Comparison of ENCODE assay signal across 17 cellular contexts in genomic region chr3:122085666-122086065, GRCh38. TPM values are rescaled to one million over a fixed set of nuclear protein-coding genes. Genes with fewer than 3 reads are reported as not detected.
DNase-seq lines count a peak whose midpoint lies in the region; ATAC-seq and TF ChIP-seq lines count a peak whose summit lies in the region.
"Had no signal": no experiment of that assay in that cellular context is flagged by ENCODE, and none has a peak within 500 bp of the region (broad histone marks: within the 10 kb centered on the region; RNA-seq: fewer than 3 reads in every experiment).

No MANE protein-coding gene starts in this region.

- no peaks in the 10 kb centered on the region for H3K36me3 ChIP-seq in GM23248 (ENCODE audit: low read depth)
- no peaks in the 10 kb centered on the region for H3K36me3 ChIP-seq in H7 (replicated peaks; ENCODE audit: control insufficient read depth, insufficient read depth, low read length)
- no peaks in the 10 kb centered on the region for H3K36me3 ChIP-seq in body of pancreas (replicated peaks in 1 of 2; ENCODE audit: insufficient read depth in 1 of 2, low read depth in 2 of 2)
- H3K36me3 ChIP-seq: esophagus squamous epithelium had no signal

- 48 to 52% methylated on average over 4 to 6 of the region's 6 CpGs for WGBS in GM23248 (ENCODE audit: low coverage in 1 of 2, low lambda C conversion rate in 2 of 2, missing lambda C conversion rate in 2 of 2), 2 experiments
- 72 to 92% methylated on average over 4 to 6 of the region's 6 CpGs for WGBS in body of pancreas, 2 donors

- no peak overlapping the region for H3K9ac ChIP-seq in GM23248

- intact Hi-C loops in body of pancreas (cut with DNase I), result no loop called here

- H3K27me3 ChIP-seq in GM23248 (replicated peaks; ENCODE audit: insufficient read depth) (0 out of 2 replicates have a peak, but pooled peaks cover 13% of the 10 kb centered on the region), H7 (ENCODE audit: control insufficient read depth, insufficient read depth, low read length) (no peaks in the 10 kb centered on the region), body of pancreas (no peaks in the 10 kb centered on the region)
- H3K27me3 ChIP-seq: dorsolateral prefrontal cortex, esophagus squamous epithelium had no signal

- H3K27ac ChIP-seq in C4-2B (peak overlapping the region; percentile 43), GM23248 (no peak overlapping the region), body of pancreas (no peak overlapping the region)
- H3K27ac ChIP-seq: dorsolateral prefrontal cortex, esophagus squamous epithelium had no signal

- H3K36me3 Mint-ChIP-seq in memory B cell, result peaks cover 27% of the 10 kb centered on the region
- H3K36me3 Mint-ChIP-seq: natural killer cell treated with Interleukin-12 subunit alpha and Interleukin-12 subunit beta and Interleukin-15 and Interleukin-18, amount 100 ng/mL, for 72 hours had no signal

- no peak overlapping the region for H3K27ac Mint-ChIP-seq in memory B cell
- H3K27ac Mint-ChIP-seq: CD4-positive, alpha-beta T cell; natural killer cell treated with Interleukin-12 subunit alpha and Interleukin-12 subunit beta and Interleukin-15 and Interleukin-18, amount 100 ng/mL, for 72 hours had no signal

- no peak overlapping the region for H2AFZ ChIP-seq in GM23248

- in situ Hi-C loops in GM23248 (cut with MboI), result no loop called here

- DNase-seq in GM23248 (peak; percentile 24), OCI-M1 (lab: John Stamatoyannopoulos, UW) (peak; percentile 58), memory B cell (ENCODE audit: low spot score in 2 of 2) (no peak), H7 (no peak), globus pallidus (ENCODE audit: low spot score) (no peak), body of pancreas (no peak)
- DNase-seq: activated CD4-positive, CD25-positive, alpha-beta regulatory T cell; activated naive CD4-positive, alpha-beta T cell treated with Interleukin-2 at 50 U/mL for 16 hours; CD4-positive, alpha-beta T cell; dorsolateral prefrontal cortex; esophagus squamous epithelium; head of caudate nucleus; NCI-H1436 treated with DMSO at 0.1 percent for 48 hours; PC-3 had no signal

- H3K9me3 ChIP-seq in GM23248 (ENCODE audit: low read depth) (no peaks in the 10 kb centered on the region), body of pancreas (no peaks in the 10 kb centered on the region)
- H3K9me3 ChIP-seq: esophagus squamous epithelium had no signal

- H3K79me2 ChIP-seq in GM23248 (ENCODE audit: insufficient read depth), result no peaks in the 10 kb centered on the region

- no peaks in the 10 kb centered on the region for H3F3A ChIP-seq in GM23248 (ENCODE audit: insufficient read depth)

- H3K9me2 ChIP-seq in GM23248 (ENCODE audit: insufficient read depth), result no peaks in the 10 kb centered on the region

- TF ChIP-seq CTCF in C4-2B (conservative IDR thresholded peaks at IDR 0.05), result no peak
- no peak for TF ChIP-seq CTCF in body of pancreas (IDR thresholded peaks at IDR 0.05)

- H3K9me3 Mint-ChIP-seq in memory B cell, result no peaks in the 10 kb centered on the region
- H3K9me3 Mint-ChIP-seq: CD4-positive, alpha-beta T cell; natural killer cell treated with Interleukin-12 subunit alpha and Interleukin-12 subunit beta and Interleukin-15 and Interleukin-18, amount 100 ng/mL, for 72 hours had no signal

- peaks cover 60% of the 10 kb centered on the region for H3K4me1 Mint-ChIP-seq in memory B cell

- no peaks in the 10 kb centered on the region for H3K27me3 Mint-ChIP-seq in memory B cell
- H3K27me3 Mint-ChIP-seq: CD4-positive, alpha-beta T cell had no signal

- TF ChIP-seq POLR2A in body of pancreas (IDR thresholded peaks at IDR 0.05), result no peak

- no peaks in the 10 kb centered on the region for H4K20me1 ChIP-seq in GM23248 (ENCODE audit: insufficient read depth)

- H3K4me1 ChIP-seq in GM23248 (ENCODE audit: insufficient read depth), result no peaks in the 10 kb centered on the region
- H3K4me1 ChIP-seq in body of pancreas, result no peaks in the 10 kb centered on the region

- ATAC-seq in memory B cell (ENCODE audit: low read depth) (peak; percentile 45), body of pancreas (no peak)
- ATAC-seq: PC-3 had no signal

- no peak overlapping the region for H3K4me2 ChIP-seq in GM23248 (ENCODE audit: unreplicated experiment)

- H3K4me3 ChIP-seq in GM23248 (no peak overlapping the region), H7 (ENCODE audit: insufficient read depth, low read depth, low read length) (no peak overlapping the region), body of pancreas (no peak overlapping the region)
- H3K4me3 ChIP-seq: dorsolateral prefrontal cortex, esophagus squamous epithelium had no signal

- H3K4me3 Mint-ChIP-seq in memory B cell, result peak overlapping the region; percentile 2
- H3K4me3 Mint-ChIP-seq: CD4-positive, alpha-beta T cell; natural killer cell treated with Interleukin-12 subunit alpha and Interleukin-12 subunit beta and Interleukin-15 and Interleukin-18, amount 100 ng/mL, for 72 hours had no signal

RNA-seq across cellular contexts. Expression of gene CD86, which starts 30.5 kb away (rescaled TPM):
- total RNA-seq in GM23248 (2014; rRNA removed; shearing (Covaris generic)), result not detected in 2 replicates
- polyA plus RNA-seq in GM23248 (2016; fragmentation: Nextera tagmentation; extraction: Ambion mirVana), result not detected in 2 replicates
- 0.24 TPM in 1 of 2 replicates, not detected in the other for total RNA-seq in H7 (2014; rRNA removed; shearing (Covaris generic))
- total RNA-seq in body of pancreas, result 1 to 10 TPM; 2.9 to 7.6 TPM
- total RNA-seq: lung microvascular endothelial cell had no signal

Comparison
In these comparisons a context has a peak if more than half of its experiments do, and no peak if none do; other contexts are left out.
1. DNase-seq: peak in GM23248 (single experiment) and OCI-M1 (single experiment); none in memory B cell (0 of 2), H7 (single experiment), globus pallidus (single experiment) and body of pancreas (0 of 4).